1 cellular context compared by ENCODE assay signal in genomic region chr1:22801347-22801746, GRCh38.
TF ChIP-seq lines count a peak whose summit lies in the region.

No MANE protein-coding gene starts in this region.

TF ChIP-seq in HepG2, 621 proteins besides CTCF, POLR2A, EP300 and RAD21 (continued from another document):
- TF ChIP-seq FOXO4 (CRISPR knock-in tag; conservative IDR thresholded peaks at IDR 0.05) (no peak), MNT (IDR thresholded peaks at IDR 0.05) (peak; percentile 13; the same call in 1 of the 2 replicates), REST (IDR thresholded peaks at IDR 0.05; ENCODE audit: borderline replicate concordance in 1 of 2, low read depth in 1 of 2, low read length in 2 of 2) (no peak), ZNF619 (CRISPR knock-in tag; IDR thresholded peaks at IDR 0.05) (no peak), NKX3-1 (CRISPR knock-in tag; IDR thresholded peaks at IDR 0.05) (no peak), ZNF883 (CRISPR knock-in tag; IDR thresholded peaks at IDR 0.05; ENCODE audit: not compliant biosample characterization) (no peak)
